In the genomic region with DNA sequence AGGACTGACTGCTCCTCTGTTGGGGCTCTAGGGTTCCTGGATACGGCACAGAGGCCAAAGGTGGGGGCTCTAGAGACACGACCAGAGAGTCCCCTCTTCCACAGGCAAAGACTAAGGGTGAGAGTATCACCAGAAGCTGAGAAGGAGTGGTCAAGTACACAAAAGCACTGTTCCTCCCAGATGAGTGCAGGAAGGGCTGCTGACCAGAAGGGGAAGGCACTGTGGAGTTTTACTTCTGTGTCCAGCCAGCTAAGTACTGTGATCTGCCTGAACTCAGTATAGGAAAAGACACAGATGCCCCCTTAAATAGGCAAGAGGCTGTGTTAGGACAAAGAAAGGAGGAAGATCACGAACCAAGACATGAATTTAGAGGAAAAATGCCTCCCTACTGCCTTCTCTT, we compare ENCODE assay signal across 1 cellular context.
TF ChIP-seq lines count a peak whose summit lies in the region.

No MANE protein-coding gene starts in this region.

TF ChIP-seq in K562, 482 proteins besides CTCF, POLR2A, EP300 and RAD21:
- TF ChIP-seq ZNF551 (CRISPR knock-in tag; IDR thresholded peaks at IDR 0.05) (no peak), SNIP1 (IDR thresholded peaks at IDR 0.05; ENCODE audit: low read depth) (no peak), RBBP5 (IDR thresholded peaks at IDR 0.05; ENCODE audit: borderline replicate concordance, insufficient read depth, low read length, poor library complexity, severe bottlenecking) (no peak), POU5F1 (IDR thresholded peaks at IDR 0.05; ENCODE audit: borderline replicate concordance, low read depth, low read length, partially characterized antibody) (no peak), SIN3B (IDR thresholded peaks at IDR 0.05; ENCODE audit: low read depth) (no peak), CTCFL (IDR thresholded peaks at IDR 0.05; ENCODE audit: borderline replicate concordance, insufficient read depth, low read depth, low read length, poor library complexity, severe bottlenecking) (no peak), CBFA2T2 (conservative IDR thresholded peaks at IDR 0.05) (no peak), MEF2A (IDR thresholded peaks at IDR 0.05; ENCODE audit: control insufficient read depth, low read depth, low read length) (no peak), CREBBP (IDR thresholded peaks at IDR 0.05; ENCODE audit: low read depth, low read length) (no peak), HMG20B (CRISPR knock-in tag; IDR thresholded peaks at IDR 0.05) (no peak), FOXK2 (conservative IDR thresholded peaks at IDR 0.05 in 1 of 2, IDR thresholded peaks at IDR 0.05 in 1 of 2; ENCODE audit: low read depth in 2 of 2) (no peak), NCOA6 (IDR thresholded peaks at IDR 0.05) (no peak), PHF20 (IDR thresholded peaks at IDR 0.05; ENCODE audit: partially characterized antibody) (no peak), CEBPB (tag; IDR thresholded peaks at IDR 0.05) (no peak), KLF10 (CRISPR knock-in tag; IDR thresholded peaks at IDR 0.05) (no peak), MCM3 (IDR thresholded peaks at IDR 0.05) (no peak), ZKSCAN1 (IDR thresholded peaks at IDR 0.05; ENCODE audit: low read depth, low read length) (no peak)
